ENCODE assay signal across 20 cellular contexts in the genomic region with DNA sequence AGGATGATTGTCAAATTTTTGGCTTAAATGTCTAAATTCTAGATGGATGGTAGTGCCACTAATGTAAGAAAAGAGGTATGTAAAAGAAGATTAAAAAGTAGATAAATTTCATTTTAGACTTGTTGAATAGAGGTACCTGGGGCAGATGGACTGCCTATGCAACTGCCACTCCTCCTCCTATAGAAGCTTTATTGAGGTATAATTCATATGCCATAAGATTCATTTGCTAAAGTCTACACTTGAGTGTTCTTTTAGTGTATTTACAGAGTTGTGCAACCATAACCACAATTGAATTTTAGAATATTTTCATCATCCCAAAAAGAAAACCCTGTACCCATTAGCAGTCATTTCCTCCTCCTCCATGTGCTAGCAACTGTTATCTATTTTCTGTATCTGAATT.
DNase-seq lines count a peak whose midpoint lies in the region; ATAC-seq, FAIRE-seq and TF ChIP-seq lines count a peak whose summit lies in the region.
"Had no signal": no experiment of that assay in that cellular context is flagged by ENCODE, and none has a peak within 500 bp of the region (broad histone marks: within the 10 kb centered on the region; RNA-seq: fewer than 3 reads in every experiment).

No MANE protein-coding gene starts in this region.

- H3K4me1 Mint-ChIP-seq in nephron progenitor cell: no peaks in the 10 kb centered on the region
- H3K4me1 Mint-ChIP-seq in activated T-cell treated with anti-CD3 and anti-CD28 coated beads, Interleukin-2, amount 50 U/mL, for 24 hours (ENCODE audit: low read depth): no peaks in the 10 kb centered on the region
- H3K4me1 Mint-ChIP-seq: CD8-positive, alpha-beta memory T cell had no signal

- DNase-seq in AG10803 (ENCODE audit: low read depth) (peak; percentile 5), OCI-M1 (lab: John Stamatoyannopoulos, UW) (peak; percentile 22), bronchial epithelial cell (ENCODE audit: low read depth) (peak; percentile 41), nephron progenitor cell (no peak), cardiac septum (ENCODE audit: low spot score) (no peak), NCI-H1092 treated with DMSO at 0.1 percent for 48 hours (lab: John Stamatoyannopoulos, UW) (no peak)
- no peak for DNase-seq in activated T-cell treated with anti-CD3 and anti-CD28 coated beads, Interleukin-2, amount 50 U/mL, for 24 hours
- DNase-seq: C1 segment of cervical spinal cord; CD8-positive, alpha-beta memory T cell; DMS79; KBM-7; NCI-H1105; NCI-H2081; NCI-H2171 treated with DMSO at 0.1 percent for 48 hours; NCI-H446 treated with DMSO at 0.1 percent for 48 hours; NK-92 treated with Interleukin-12 subunit alpha and Interleukin-12 subunit beta, amount 100 ng/mL, for 24 hours; RPMI8226; SIG-M5 had no signal

- TF ChIP-seq CTCF in AG10803 (conservative IDR thresholded peaks at IDR 0.05; ENCODE audit: low read length) (no peak), bronchial epithelial cell (IDR thresholded peaks at IDR 0.05; ENCODE audit: insufficient read depth, low read length, severe bottlenecking) (no peak), nephron progenitor cell (IDR thresholded peaks at IDR 0.05) (no peak)

- H3K27me3 Mint-ChIP-seq in nephron progenitor cell (ENCODE audit: low read depth, poor library complexity): no peaks in the 10 kb centered on the region
- H3K27me3 Mint-ChIP-seq in activated T-cell treated with anti-CD3 and anti-CD28 coated beads, Interleukin-2, amount 50 U/mL, for 24 hours: no peaks in the 10 kb centered on the region

- no peak for ATAC-seq in GM21717 (IDR thresholded peaks at IDR 0.05; ENCODE audit: unreplicated experiment)

- intact Hi-C loops in cardiac septum (cut with DNase I): no loop called here

- H3K4me3 ChIP-seq in AG10803 (ENCODE audit: low read length) (no peak overlapping the region), bronchial epithelial cell (ENCODE audit: low read depth, low read length) (no peak overlapping the region)

- no peak overlapping the region for H3K4me3 Mint-ChIP-seq in nephron progenitor cell
- H3K4me3 Mint-ChIP-seq in activated T-cell treated with anti-CD3 and anti-CD28 coated beads, Interleukin-2, amount 50 U/mL, for 24 hours: no peak overlapping the region
- H3K4me3 Mint-ChIP-seq: CD8-positive, alpha-beta memory T cell had no signal

- peaks cover 65% of the 10 kb centered on the region for H3K36me3 Mint-ChIP-seq in nephron progenitor cell (ENCODE audit: low read depth)
- no peaks in the 10 kb centered on the region for H3K36me3 Mint-ChIP-seq in activated T-cell treated with anti-CD3 and anti-CD28 coated beads, Interleukin-2, amount 50 U/mL, for 24 hours (ENCODE audit: low read depth)
- H3K36me3 Mint-ChIP-seq: CD8-positive, alpha-beta memory T cell had no signal

- H3K9me3 Mint-ChIP-seq in nephron progenitor cell: peaks cover 30% of the 10 kb centered on the region
- no peaks in the 10 kb centered on the region for H3K9me3 Mint-ChIP-seq in activated T-cell treated with anti-CD3 and anti-CD28 coated beads, Interleukin-2, amount 50 U/mL, for 24 hours

- FAIRE-seq in bronchial epithelial cell (lab: Jason Lieb, UNC): no peak
- FAIRE-seq: H1 had no signal

- peak overlapping the region; percentile 63 for H3K27ac Mint-ChIP-seq in nephron progenitor cell
- H3K27ac Mint-ChIP-seq in activated T-cell treated with anti-CD3 and anti-CD28 coated beads, Interleukin-2, amount 50 U/mL, for 24 hours: no peak overlapping the region
- H3K27ac Mint-ChIP-seq: CD8-positive, alpha-beta memory T cell had no signal

- H3K27me3 ChIP-seq in bronchial epithelial cell (ENCODE audit: control insufficient read depth, insufficient read depth, low read length): no peaks in the 10 kb centered on the region

- no peaks in the 10 kb centered on the region for H3K36me3 ChIP-seq in bronchial epithelial cell (ENCODE audit: control insufficient read depth, insufficient read depth, low read length)

Comparison
In these comparisons a context has a peak if more than half of its experiments do, and no peak if none do; other contexts are left out.
1. DNase-seq: peak in AG10803 (single experiment), OCI-M1 (single experiment) and bronchial epithelial cell (single experiment); none in nephron progenitor cell (single experiment), activated T-cell treated with anti-CD3 and anti-CD28 coated beads, Interleukin-2, amount 50 U/mL, for 24 hours (single experiment), cardiac septum (single experiment) and NCI-H1092 treated with DMSO at 0.1 percent for 48 hours (single experiment).